Comparison of ENCODE assay signal across 1 cellular context in genomic region chr2:224940618-224941017, GRCh38.
TF ChIP-seq lines count a peak whose summit lies in the region.

No MANE protein-coding gene starts in this region.

TF ChIP-seq in GM12878, 131 proteins besides CTCF, POLR2A, EP300 and RAD21 (continued from another document):
- TF ChIP-seq SRF (IDR thresholded peaks at IDR 0.05; ENCODE audit: low read depth in 2 of 2, low read length in 2 of 2): no peak
- TF ChIP-seq SMC3 (IDR thresholded peaks at IDR 0.05; ENCODE audit: borderline replicate concordance, low read length): no peak
- TF ChIP-seq IKZF1 (conservative IDR thresholded peaks at IDR 0.05): no peak
- no peak for TF ChIP-seq CUX1 (IDR thresholded peaks at IDR 0.05; ENCODE audit: insufficient replicate concordance, low read depth, low read length)
- no peak for TF ChIP-seq ZZZ3 (IDR thresholded peaks at IDR 0.05; ENCODE audit: control insufficient read depth, insufficient read length, low read depth)
